19 cellular contexts compared by ENCODE assay signal in the genomic region with DNA sequence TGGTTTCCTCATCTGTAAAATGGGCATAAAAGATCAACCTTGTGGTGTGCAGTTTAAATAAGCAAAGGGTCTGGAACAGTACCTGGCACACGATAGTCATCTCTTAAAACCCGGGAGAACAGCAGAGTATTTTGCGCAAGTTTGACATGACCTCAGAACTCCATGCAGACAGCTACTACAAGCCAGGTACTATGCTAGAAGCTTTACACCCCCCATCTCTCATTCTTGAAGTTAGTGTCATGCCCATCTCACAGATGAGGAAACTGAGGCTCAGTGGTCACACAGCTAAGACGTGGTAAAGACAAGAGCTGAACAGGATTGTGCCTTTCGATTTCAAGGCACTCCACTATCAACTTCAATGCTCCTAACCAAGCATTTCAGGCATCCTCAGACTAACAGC.
DNase-seq lines count a peak whose midpoint lies in the region; ATAC-seq and TF ChIP-seq lines count a peak whose summit lies in the region.
"Had no signal": no experiment of that assay in that cellular context is flagged by ENCODE, and none has a peak within 500 bp of the region (broad histone marks: within the 10 kb centered on the region; RNA-seq: fewer than 3 reads in every experiment).

No MANE protein-coding gene starts in this region.

- no peak for TF ChIP-seq POLR2A in esophagus squamous epithelium (IDR thresholded peaks at IDR 0.05)

- no peaks in the 10 kb centered on the region; the same call in 2 of the 3 replicates for H3K9me3 Mint-ChIP-seq in GM23338
- no peaks in the 10 kb centered on the region for H3K9me3 Mint-ChIP-seq in stimulated activated effector memory CD8-positive, alpha-beta T cell treated with anti-CD3 and anti-CD28 coated beads, Interleukin-12 subunit alpha, Interleukin-12 subunit beta, amount 100 ng/mL, for 72 hours
- H3K9me3 Mint-ChIP-seq: activated B cell treated with CpG ODN at 0.5 μM for 24 hours had no signal

- no peak overlapping the region for H3K27ac Mint-ChIP-seq in GM23338
- H3K27ac Mint-ChIP-seq in stimulated activated effector memory CD8-positive, alpha-beta T cell treated with anti-CD3 and anti-CD28 coated beads, Interleukin-12 subunit alpha, Interleukin-12 subunit beta, amount 100 ng/mL, for 72 hours, result peak overlapping the region; percentile 88
- H3K27ac Mint-ChIP-seq: activated B cell treated with CpG ODN at 0.5 μM for 24 hours, B cell had no signal

- no peak for ATAC-seq in GM23338
- ATAC-seq in stimulated activated effector memory CD8-positive, alpha-beta T cell treated with anti-CD3 and anti-CD28 coated beads, Interleukin-12 subunit alpha, Interleukin-12 subunit beta, amount 100 ng/mL, for 72 hours, result no peak
- ATAC-seq in HG02840 (IDR thresholded peaks at IDR 0.05; ENCODE audit: low FRiP score, unreplicated experiment), result no peak
- no peak for ATAC-seq in HG03280 (IDR thresholded peaks at IDR 0.05; ENCODE audit: unreplicated experiment)
- ATAC-seq: activated CD8-positive, alpha-beta memory T cell treated with anti-CD3 and anti-CD28 coated beads, Interleukin-2, amount 10 ng/mL, durations not matched to agents 7 days and 5 days had no signal

- DNase-seq in GM23338 (ENCODE audit: low spot score), result no peak
- DNase-seq in WERI-Rb-1, result no peak
- DNase-seq in esophagus squamous epithelium (lab: John Stamatoyannopoulos, UW), result no peak
- no peak for DNase-seq in stimulated activated effector memory CD8-positive, alpha-beta T cell treated with anti-CD3 and anti-CD28 coated beads, Interleukin-12 subunit alpha, Interleukin-12 subunit beta, amount 100 ng/mL, for 72 hours (ENCODE audit: low spot score in 2 of 2)
- no peak for DNase-seq in G401 (ENCODE audit: low spot score)
- DNase-seq in NCI-H1092 (lab: John Stamatoyannopoulos, UW), result no peak
- DNase-seq: activated B cell treated with CpG ODN at 0.5 μM for 24 hours; activated CD8-positive, alpha-beta memory T cell treated with anti-CD3 and anti-CD28 coated beads, Interleukin-2, amount 10 ng/mL, durations not matched to agents 7 days and 5 days; DMS153; mesendoderm; NCI-H2081; NCI-H510A treated with DMSO at 0.1 percent for 48 hours; SIG-M5; stimulated activated CD4-positive, alpha-beta T cell treated with anti-CD3 and anti-CD28 coated beads, Interleukin-2, amount 100 ng/mL, for 24 hours; T-helper 2 cell had no signal

- intact Hi-C loops in esophagus squamous epithelium (cut with DNase I), result no loop called here

- H2AFZ ChIP-seq in GM23338, result no peak overlapping the region

- no peak overlapping the region for H3K4me3 ChIP-seq in GM23338
- no peak overlapping the region for H3K4me3 ChIP-seq in WERI-Rb-1 (ENCODE audit: low read depth, low read length)
- H3K4me3 ChIP-seq in esophagus squamous epithelium, result no peak overlapping the region
- H3K4me3 ChIP-seq: suprapubic skin had no signal

- H3K27me3 ChIP-seq in GM23338 (ENCODE audit: insufficient read depth), result no peaks in the 10 kb centered on the region
- H3K27me3 ChIP-seq in WERI-Rb-1 (ENCODE audit: insufficient read depth, low read depth, severe bottlenecking), result no peaks in the 10 kb centered on the region
- H3K27me3 ChIP-seq in esophagus squamous epithelium, result no peaks in the 10 kb centered on the region
- H3K27me3 ChIP-seq: suprapubic skin had no signal

- H3K4me1 ChIP-seq in GM23338 (ENCODE audit: insufficient read depth) (peaks cover 40% of the 10 kb centered on the region), esophagus squamous epithelium (peaks cover 15 to 97% (median 43%) of the 10 kb centered on the region in 3 donors)

- in situ Hi-C loops in G401 (cut with HindIII; ENCODE audit: low sequenced_read_pairs), result no loop called here

- TF ChIP-seq CTCF in GM23338 (conservative IDR thresholded peaks at IDR 0.05; ENCODE audit: low read depth in 2 of 2) (no peak), WERI-Rb-1 (IDR thresholded peaks at IDR 0.05; ENCODE audit: low read depth, low read length) (no peak), esophagus squamous epithelium (IDR thresholded peaks at IDR 0.05) (no peak)

- H3K4me2 ChIP-seq in GM23338, result peak overlapping the region; percentile 48; the same call in 1 of the 2 replicates

- no peaks in the 10 kb centered on the region for H3K9me2 ChIP-seq in GM23338 (ENCODE audit: insufficient read depth)

- WGBS in esophagus squamous epithelium, 2 donors, result 79 to 92% methylated on average over 5 of the region's 5 CpGs

- H3K79me2 ChIP-seq in GM23338 (replicated peaks; ENCODE audit: insufficient read depth), result peaks cover 94% of the 10 kb centered on the region

- H3K27ac ChIP-seq in GM23338 (ENCODE audit: low read depth), result no peak overlapping the region
- H3K27ac ChIP-seq in WERI-Rb-1, result peak overlapping the region; percentile 81
- peak overlapping the region; percentile 14 to 92 (median 76) for H3K27ac ChIP-seq in esophagus squamous epithelium
- H3K27ac ChIP-seq: suprapubic skin had no signal

- H3K36me3 ChIP-seq in GM23338 (ENCODE audit: insufficient read depth) (peaks cover 3% of the 10 kb centered on the region; the same call in 1 of the 2 replicates), WERI-Rb-1 (no peaks in the 10 kb centered on the region), esophagus squamous epithelium (peaks cover 0 to 72% (median 0%) of the 10 kb centered on the region in 3 donors)

- peaks cover 73% of the 10 kb centered on the region for H3K4me1 Mint-ChIP-seq in GM23338
- peaks cover 91% of the 10 kb centered on the region for H3K4me1 Mint-ChIP-seq in stimulated activated effector memory CD8-positive, alpha-beta T cell treated with anti-CD3 and anti-CD28 coated beads, Interleukin-12 subunit alpha, Interleukin-12 subunit beta, amount 100 ng/mL, for 72 hours

- H3K36me3 Mint-ChIP-seq in GM23338 (ENCODE audit: low read depth), result peaks cover 16% of the 10 kb centered on the region
- peaks cover 48% of the 10 kb centered on the region for H3K36me3 Mint-ChIP-seq in stimulated activated effector memory CD8-positive, alpha-beta T cell treated with anti-CD3 and anti-CD28 coated beads, Interleukin-12 subunit alpha, Interleukin-12 subunit beta, amount 100 ng/mL, for 72 hours

- peaks cover 53% of the 10 kb centered on the region for H4K20me1 ChIP-seq in GM23338 (replicated peaks; ENCODE audit: insufficient read depth)

- H3K27me3 Mint-ChIP-seq in GM23338 (ENCODE audit: insufficient read depth, low read depth, poor library complexity), result peaks cover 2% of the 10 kb centered on the region
- H3K27me3 Mint-ChIP-seq: activated B cell treated with CpG ODN at 0.5 μM for 24 hours; activated CD8-positive, alpha-beta memory T cell treated with anti-CD3 and anti-CD28 coated beads, Interleukin-2, amount 10 ng/mL, durations not matched to agents 7 days and 5 days; B cell had no signal

- H3K4me3 Mint-ChIP-seq in GM23338, result no peak overlapping the region; the same call in 2 of the 3 replicates
- no peak overlapping the region for H3K4me3 Mint-ChIP-seq in stimulated activated effector memory CD8-positive, alpha-beta T cell treated with anti-CD3 and anti-CD28 coated beads, Interleukin-12 subunit alpha, Interleukin-12 subunit beta, amount 100 ng/mL, for 72 hours
- H3K4me3 Mint-ChIP-seq: activated B cell treated with CpG ODN at 0.5 μM for 24 hours; activated CD8-positive, alpha-beta memory T cell treated with anti-CD3 and anti-CD28 coated beads, Interleukin-2, amount 10 ng/mL, durations not matched to agents 7 days and 5 days; B cell had no signal

- no peaks in the 10 kb centered on the region for H3K9me3 ChIP-seq in WERI-Rb-1 (ENCODE audit: severe bottlenecking)
- H3K9me3 ChIP-seq in esophagus squamous epithelium, result no peaks in the 10 kb centered on the region
- H3K9me3 ChIP-seq: suprapubic skin had no signal

- H3F3A ChIP-seq in GM23338 (replicated peaks; ENCODE audit: low read depth), result peaks cover 4% of the 10 kb centered on the region; the same call in 1 of the 2 replicates

TF ChIP-seq in GM23338, 12 proteins besides CTCF, POLR2A, EP300 and RAD21 (continues in another document):
- TF ChIP-seq NANOG (IDR thresholded peaks at IDR 0.05; ENCODE audit: borderline replicate concordance) (no peak), ZNF114 (CRISPR knock-in tag; IDR thresholded peaks at IDR 0.05) (no peak)
